Comparison of ENCODE assay signal across 8 cellular contexts in the genomic region with DNA sequence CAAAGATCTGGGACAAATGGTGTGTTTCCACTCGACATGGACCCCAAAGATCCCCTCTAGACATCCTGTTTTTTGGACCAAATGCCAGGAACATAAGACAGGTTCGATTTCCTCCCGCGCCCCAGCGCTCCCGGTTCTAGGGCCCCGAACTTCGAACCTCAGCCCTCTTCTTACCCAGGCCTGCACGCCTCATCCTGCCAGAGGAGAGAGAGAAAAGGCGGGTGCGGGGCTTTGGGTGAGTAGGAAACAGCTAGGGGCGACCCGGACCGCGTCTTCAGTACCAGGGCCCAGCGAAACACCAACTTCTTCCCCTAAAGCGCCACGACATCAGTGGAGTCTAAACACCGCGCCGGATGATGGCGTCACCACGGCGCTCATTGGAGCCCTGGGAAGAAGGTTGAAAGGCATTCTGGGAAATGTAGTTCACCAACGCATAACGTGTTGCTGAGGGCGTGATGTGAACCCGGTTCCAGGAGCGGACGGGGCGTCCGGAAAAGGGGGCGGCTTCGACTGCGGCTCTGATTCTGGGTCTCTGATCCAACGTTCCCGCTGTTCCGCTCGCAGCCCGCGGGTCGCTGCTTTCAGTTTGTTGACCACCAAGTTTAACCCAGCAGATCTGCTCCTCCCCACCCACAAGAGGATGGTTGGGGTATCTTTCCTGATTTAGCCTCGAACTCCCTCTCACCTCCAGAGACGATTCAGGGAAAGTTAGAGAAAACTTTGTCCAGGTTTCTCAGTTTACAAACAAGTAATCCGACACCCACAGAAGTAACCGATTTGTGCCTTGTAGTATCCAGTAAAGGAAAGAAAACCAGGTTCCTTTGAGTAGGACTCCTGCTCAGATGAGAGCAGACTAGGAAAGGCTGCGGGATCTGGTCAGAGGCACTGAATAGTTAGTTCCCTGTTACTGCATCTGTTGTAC. TPM values are rescaled to one million over a fixed set of nuclear protein-coding genes. Genes with fewer than 3 reads are reported as not detected.
DNase-seq lines count a peak whose midpoint lies in the region; TF ChIP-seq lines count a peak whose summit lies in the region.

A gene with protein sequence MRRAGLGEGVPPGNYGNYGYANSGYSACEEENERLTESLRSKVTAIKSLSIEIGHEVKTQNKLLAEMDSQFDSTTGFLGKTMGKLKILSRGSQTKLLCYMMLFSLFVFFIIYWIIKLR (minus strand): TSS at position 332 of the 922 bp plus-strand sequence. CDS start 139 bp downstream, at position 193.

- H3K36me3 ChIP-seq in neuron (ENCODE audit: insufficient read depth, low read length) (peaks cover 6% of the 10 kb centered on the region), subcutaneous abdominal adipose tissue (ENCODE audit: control insufficient read depth in 5 of 5, insufficient read depth in 5 of 5, low read length in 5 of 5) (peaks cover 0 to 5% (median 0%) of the 10 kb centered on the region in 5 donors)

- POLR2A ChIA-PET in HEK293T (lab: Yijun Ruan, JAX) = no interaction called here

- peak within 1 kb of the TSS; percentile 94 to 100 (median 98) for H3K9ac ChIP-seq in subcutaneous abdominal adipose tissue (ENCODE audit: low read length in 5 of 5)

- peak within 1 kb of the TSS; percentile 97 for H2AFZ ChIP-seq in neuron (ENCODE audit: low read depth, low read length)

- H3K27me3 ChIP-seq in neuron (ENCODE audit: insufficient read depth, low read length) (no peaks in the 10 kb centered on the region), subcutaneous abdominal adipose tissue (ENCODE audit: control insufficient read depth in 5 of 5, insufficient read depth in 4 of 5, low read length in 5 of 5) (no peaks in the 10 kb centered on the region)

- CTCF ChIA-PET in HEK293T (lab: Yijun Ruan, JAX) = no interaction called here

- DNase-seq in GF-D8 (lab: John Stamatoyannopoulos, UW) = peak; percentile 87
- peak; percentile 90 for DNase-seq in HEK293T (ENCODE audit: extremely low spot score)
- DNase-seq in MV-4-11 (lab: John Stamatoyannopoulos, UW) = peak; percentile 89
- peak; percentile 99 for DNase-seq in SK-MEL-5 (ENCODE audit: low read depth, low spot score)
- peak; percentile 92 for DNase-seq in activated naive CD4-positive, alpha-beta T cell treated with Interleukin-2 at 50 U/mL for 16 hours
- DNase-seq in foreskin melanocyte = peak; percentile 92

- H3K4me1 ChIP-seq in neuron (ENCODE audit: insufficient read depth, low read length) (peaks cover 18% of the 10 kb centered on the region), subcutaneous abdominal adipose tissue (ENCODE audit: control insufficient read depth in 5 of 5, insufficient read depth in 5 of 5, low read length in 5 of 5) (peaks cover 2 to 28% (median 22%) of the 10 kb centered on the region in 5 donors)

- H3K27ac ChIP-seq in subcutaneous abdominal adipose tissue (ENCODE audit: low read depth, low read length) = peak within 1 kb of the TSS; percentile 96

- peak within 1 kb of the TSS; percentile 94 for H3K4me3 ChIP-seq in neuron (ENCODE audit: low read length)
- peak within 1 kb of the TSS; percentile 70 to 99 (median 95) for H3K4me3 ChIP-seq in subcutaneous abdominal adipose tissue (ENCODE audit: low read depth in 1 of 5, low read length in 5 of 5)

- H3K9me3 ChIP-seq in neuron (ENCODE audit: low read length) = no peaks in the 10 kb centered on the region
- no peaks in the 10 kb centered on the region for H3K9me3 ChIP-seq in subcutaneous abdominal adipose tissue (ENCODE audit: control insufficient read depth in 5 of 5, low read length in 5 of 5)

- in situ Hi-C loops in SK-MEL-5 (cut with HindIII; ENCODE audit: low pct_unique_long_range_greater_than_20kb, low sequenced_read_pairs) = no loop called here

TF ChIP-seq in HEK293T, 16 proteins besides CTCF, POLR2A, EP300 and RAD21:
- peak; percentile 66 for TF ChIP-seq L3MBTL2 (conservative IDR thresholded peaks at IDR 0.05)
- TF ChIP-seq BHLHE40 (IDR thresholded peaks at IDR 0.05; ENCODE audit: borderline replicate concordance) = no peak
- no peak for TF ChIP-seq HDGF (IDR thresholded peaks at IDR 0.05; ENCODE audit: borderline replicate concordance)
- TF ChIP-seq ZNF384 (IDR thresholded peaks at IDR 0.05) = no peak

RNA-seq across cellular contexts. Expression of the gene that starts here (rescaled TPM):
- 59.3 and 62.4 TPM in 2 replicates for total RNA-seq in SK-MEL-5 (2014; rRNA removed; shearing (Covaris generic))
- 39.5 and 42.0 TPM in 2 replicates for polyA plus RNA-seq in SK-MEL-5 (2015; cell fraction: cytosol; rRNA removed)
- 39.3 and 40.3 TPM in 2 replicates for polyA plus RNA-seq in SK-MEL-5 (2015; cell fraction: nucleus; rRNA removed)

Comparison
In these comparisons a context has a peak if more than half of its experiments do, and no peak if none do; other contexts are left out.
1. Peak in every context shown above with its lines: DNase-seq, H3K4me3 ChIP-seq and H3K27ac ChIP-seq.